In genomic region chr9:104927216-104927911, GRCh38 we compare ENCODE assay signal across 1 cellular context.
TF ChIP-seq lines count a peak whose summit lies in the region.

No MANE protein-coding gene starts in this region.

TF ChIP-seq in IMR-90, 13 proteins besides CTCF, POLR2A, EP300 and RAD21 (continued from another document):
- TF ChIP-seq ELK1 (IDR thresholded peaks at IDR 0.05; ENCODE audit: borderline replicate concordance, low read depth, low read length) (no peak), MAFK (IDR thresholded peaks at IDR 0.05; ENCODE audit: low read depth, low read length) (no peak), FOS (IDR thresholded peaks at IDR 0.05; ENCODE audit: low read depth, low read length) (no peak), MAZ (IDR thresholded peaks at IDR 0.05; ENCODE audit: borderline replicate concordance, low read depth, low read length) (no peak), BHLHE40 (IDR thresholded peaks at IDR 0.05; ENCODE audit: low read depth, low read length) (no peak), CEBPB (IDR thresholded peaks at IDR 0.05; ENCODE audit: low read depth, low read length) (no peak)
